ENCODE assay signal across 8 cellular contexts in the genomic region with DNA sequence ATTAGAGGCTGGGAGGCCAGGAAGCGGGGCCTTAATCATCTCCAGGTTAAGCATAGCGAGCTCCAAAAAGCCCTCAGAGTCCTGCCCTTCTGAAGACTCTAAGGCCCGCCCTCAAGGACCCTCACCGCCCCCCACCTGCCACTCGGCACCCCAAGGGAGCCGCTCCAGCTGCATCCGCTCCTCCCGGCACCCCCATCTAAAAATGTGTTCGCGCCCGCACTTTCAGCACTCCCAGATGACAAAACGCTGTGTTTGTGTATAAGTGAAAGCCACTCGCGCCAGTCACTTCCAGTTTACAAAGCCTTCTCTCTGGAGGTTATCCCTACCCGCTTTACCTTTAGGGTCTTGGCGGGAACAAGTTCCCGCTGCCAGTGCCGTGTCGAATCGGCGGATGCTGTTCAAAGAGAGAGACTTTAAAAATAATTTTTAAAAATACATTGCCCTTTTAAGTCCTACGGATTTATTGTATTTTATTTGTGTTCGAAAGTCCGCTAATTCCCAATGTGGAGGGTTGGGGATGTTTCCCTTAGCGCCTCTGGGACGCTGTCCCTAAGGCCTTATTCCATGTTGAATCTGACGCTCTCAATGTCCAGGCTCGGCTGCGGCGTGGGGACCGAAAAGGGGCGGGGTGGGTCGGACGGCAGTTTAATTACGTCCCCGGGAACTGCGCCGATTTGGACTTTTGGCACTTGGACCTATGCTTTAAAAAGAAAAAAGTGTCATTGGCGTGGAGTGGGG. TPM values are rescaled to one million over a fixed set of nuclear protein-coding genes. Genes with fewer than 3 reads are reported as not detected.
DNase-seq lines count a peak whose midpoint lies in the region; ATAC-seq and TF ChIP-seq lines count a peak whose summit lies in the region.

A gene (minus strand): TSS at position 64 of the 738 bp plus-strand sequence. CDS start 900 bp downstream, outside the sequence.
A gene with protein sequence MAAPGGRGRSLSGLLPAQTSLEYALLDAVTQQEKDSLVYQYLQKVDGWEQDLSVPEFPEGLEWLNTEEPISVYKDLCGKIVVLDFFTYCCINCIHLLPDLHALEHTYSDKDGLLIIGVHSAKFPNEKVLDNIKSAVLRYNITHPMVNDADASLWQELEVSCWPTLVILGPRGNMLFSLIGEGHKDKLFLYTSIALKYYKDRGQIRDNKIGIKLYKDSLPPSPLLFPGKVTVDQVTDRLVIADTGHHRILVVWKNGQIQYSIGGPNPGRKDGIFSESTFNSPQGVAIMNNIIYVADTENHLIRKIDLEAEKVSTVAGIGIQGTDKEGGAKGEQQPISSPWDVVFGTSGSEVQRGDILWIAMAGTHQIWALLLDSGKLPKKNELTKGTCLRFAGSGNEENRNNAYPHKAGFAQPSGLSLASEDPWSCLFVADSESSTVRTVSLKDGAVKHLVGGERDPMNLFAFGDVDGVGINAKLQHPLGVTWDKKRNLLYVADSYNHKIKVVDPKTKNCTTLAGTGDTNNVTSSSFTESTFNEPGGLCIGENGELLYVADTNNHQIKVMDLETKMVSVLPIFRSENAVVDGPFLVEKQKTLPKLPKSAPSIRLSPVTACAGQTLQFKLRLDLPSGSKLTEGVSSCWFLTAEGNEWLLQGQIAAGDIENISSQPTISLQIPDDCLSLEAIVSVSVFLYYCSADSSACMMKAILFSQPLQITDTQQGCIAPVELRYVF (plus strand): TSS at position 643 of the 738 bp plus-strand sequence. CDS start 212 bp downstream, outside the sequence.

- H3K9me3 ChIP-seq in Karpas-422 (ENCODE audit: low read length): no peaks in the 10 kb centered on the region
- no peaks in the 10 kb centered on the region for H3K9me3 ChIP-seq in stomach

- H3K9me3 Mint-ChIP-seq in neural crest cell: no peaks in the 10 kb centered on the region

- intact Hi-C loops in stomach (cut with DNase I; ENCODE audit: low total_unique reads): no loop called here

- TF ChIP-seq POLR2A in stomach (IDR thresholded peaks at IDR 0.05): no peak

- H3K27me3 ChIP-seq in Karpas-422 (ENCODE audit: low read length) (no peaks in the 10 kb centered on the region), stomach (no peaks in the 10 kb centered on the region)

- peaks cover 9% of the 10 kb centered on the region for H3K36me3 ChIP-seq in Karpas-422 (ENCODE audit: insufficient read depth, low read length)
- H3K36me3 ChIP-seq in stomach: peaks cover 0 to 11% (median 3%) of the 10 kb centered on the region in 4 donors

- peaks cover 9% of the 10 kb centered on the region for H3K36me3 Mint-ChIP-seq in neural crest cell (ENCODE audit: low read depth)

- peak; percentile 49 for ATAC-seq in GM21723 (IDR thresholded peaks at IDR 0.05; ENCODE audit: unreplicated experiment)

- H3K9me2 ChIP-seq in Karpas-422 (replicated peaks; ENCODE audit: insufficient read depth, low read length): no peaks in the 10 kb centered on the region

- H3K27me3 Mint-ChIP-seq in neural crest cell (ENCODE audit: low read depth): no peaks in the 10 kb centered on the region

- H3K4me3 ChIP-seq in Karpas-422 (ENCODE audit: low read length) (peak within 1 kb of the TSS; percentile 87), fibroblast of villous mesenchyme (ENCODE audit: low read depth, low read length) (peak within 1 kb of the TSS; percentile 86), stomach (peak within 1 kb of the TSS; percentile 85 to 96 (median 87))

- peaks cover 60% of the 10 kb centered on the region for H3K4me1 ChIP-seq in Karpas-422 (ENCODE audit: low read length)
- peaks cover 17 to 80% (median 43%) of the 10 kb centered on the region in 4 donors for H3K4me1 ChIP-seq in stomach

- peaks cover 50% of the 10 kb centered on the region for H3K79me2 ChIP-seq in Karpas-422 (ENCODE audit: low read length)

- peak within 1 kb of the TSS; percentile 85 for H3K27ac ChIP-seq in Karpas-422 (ENCODE audit: low read length)
- peak within 1 kb of the TSS; percentile 92 to 95 (median 93) for H3K27ac ChIP-seq in stomach

- H2AFZ ChIP-seq in Karpas-422 (ENCODE audit: low read length): peak within 1 kb of the TSS; percentile 96

- H3K9ac ChIP-seq in Karpas-422 (ENCODE audit: low read length): peak within 1 kb of the TSS; percentile 92

- peak within 1 kb of the TSS; percentile 93 for H3K4me2 ChIP-seq in Karpas-422 (ENCODE audit: low read depth, low read length, poor library complexity, severe bottlenecking)

- peak; percentile 88 for DNase-seq in DMS114 treated with DMSO at 0.1 percent for 48 hours (lab: John Stamatoyannopoulos, UW; ENCODE audit: unreplicated experiment)
- DNase-seq in Karpas-422: peak; percentile 93
- DNase-seq in SHP77 (lab: John Stamatoyannopoulos, UW): peak; percentile 76 to 87
- DNase-seq in activated gamma-delta T cell (lab: John Stamatoyannopoulos, UW): peak; percentile 36
- peak; percentile 81 for DNase-seq in fibroblast of villous mesenchyme (ENCODE audit: low read depth)
- DNase-seq in neural crest cell (ENCODE audit: low read depth, low spot score): peak; percentile 75
- DNase-seq in stomach: peak; percentile 79

- peak within 1 kb of the TSS; percentile 99 for H3K27ac Mint-ChIP-seq in neural crest cell (ENCODE audit: unreplicated experiment)

- H3K4me1 Mint-ChIP-seq in neural crest cell: peaks cover 63% of the 10 kb centered on the region

- H3K4me3 Mint-ChIP-seq in neural crest cell: peak within 1 kb of the TSS; percentile 98

- no peak for TF ChIP-seq EP300 in stomach (IDR thresholded peaks at IDR 0.05)

- WGBS in stomach, 5 donors: 0 to 1% (median 0%) methylated on average over 38 to 39 of the region's 39 CpGs

- TF ChIP-seq CTCF in fibroblast of villous mesenchyme (IDR thresholded peaks at IDR 0.05; ENCODE audit: insufficient read depth, low read depth, low read length): no peak
- no peak for TF ChIP-seq CTCF in neural crest cell (conservative IDR thresholded peaks at IDR 0.05)
- no peak for TF ChIP-seq CTCF in stomach (IDR thresholded peaks at IDR 0.05)

- no peaks in the 10 kb centered on the region for H4K20me1 ChIP-seq in Karpas-422 (ENCODE audit: insufficient read depth, low read depth, low read length)

RNA-seq across cellular contexts. Expression of the first gene that starts in this region (rescaled TPM):
- 5.7 and 11.4 TPM in 2 replicates for total RNA-seq in Karpas-422 (2014; rRNA removed; shearing (Covaris generic); ENCODE audit: low replicate concordance)
- total RNA-seq in fibroblast of villous mesenchyme (4.2 and 6.5 TPM in 2 replicates), neural crest cell (19.2 and 19.4 TPM in 2 replicates), stomach (10 to 100 TPM in 2 of 5 donors, 1 to 10 TPM in 3; 2.0 to 11.7 (median 5.2) TPM)
- polyA plus RNA-seq in stomach: 1 to 10 TPM; 2.8 to 3.7 (median 3.5) TPM

RNA-seq across cellular contexts. Expression of the second gene that starts in this region (rescaled TPM):
- total RNA-seq in Karpas-422 (2014; rRNA removed; shearing (Covaris generic); ENCODE audit: low replicate concordance): 14.7 and 21.9 TPM in 2 replicates
- total RNA-seq in fibroblast of villous mesenchyme (14.5 and 18.6 TPM in 2 replicates), neural crest cell (55.0 and 58.7 TPM in 2 replicates), stomach (100 to 1,000 TPM in 1 of 5 donors, 10 to 100 TPM in 4; 12.3 to 112 (median 25.4) TPM)
- polyA plus RNA-seq in stomach: 1 to 10 TPM; 2.8 to 5.1 (median 3.2) TPM

Comparison
In these comparisons a context has a peak if more than half of its experiments do, and no peak if none do; other contexts are left out.
1. Peak in every context shown above with its lines: DNase-seq, ATAC-seq, H3K4me3 ChIP-seq and H3K27ac ChIP-seq.
2. DNase-seq: peak in every context shown above with its lines; median percentile 93 in Karpas-422; 88 in DMS114 treated with DMSO at 0.1 percent for 48 hours; 82 in SHP77; 81 in fibroblast of villous mesenchyme; 79 in stomach; 75 in neural crest cell; 36 in activated gamma-delta T cell.